35 cellular contexts compared by ENCODE assay signal in the genomic region with DNA sequence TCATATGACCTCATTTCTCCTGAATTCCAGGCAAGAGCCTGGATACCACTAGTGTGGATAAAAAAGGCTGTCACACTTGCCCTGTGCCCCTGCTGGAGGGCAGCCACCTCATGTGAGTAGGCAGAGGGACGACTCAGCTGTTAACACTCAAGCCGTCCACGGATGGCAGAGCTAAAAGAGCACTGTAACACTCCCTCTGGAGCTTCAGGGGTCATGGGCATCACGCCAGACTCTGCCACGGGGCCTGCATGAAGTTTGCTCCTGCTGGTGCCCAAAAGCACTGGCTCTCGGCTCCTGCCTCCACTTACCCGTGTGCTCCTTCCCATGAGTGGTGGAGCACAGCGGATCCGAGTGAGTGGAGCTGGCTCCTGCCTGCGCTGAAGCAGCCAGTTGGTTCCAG.
"Had no signal": no experiment of that assay in that cellular context is flagged by ENCODE, and none has a peak within 500 bp of the region (broad histone marks: within the 10 kb centered on the region; RNA-seq: fewer than 3 reads in every experiment).

No MANE protein-coding gene starts in this region.

- H3K4me3 ChIP-seq: adrenal gland, breast epithelium, cardiac muscle cell, coronary artery, dorsolateral prefrontal cortex had no signal

- H3K27ac Mint-ChIP-seq: activated B cell treated with CpG ODN at 0.5 μM for 24 hours; activated CD8-positive, alpha-beta T cell treated with anti-CD3 and anti-CD28 coated beads for 36 hours; activated naive CD8-positive, alpha-beta T cell; activated naive CD8-positive, alpha-beta T cell treated with anti-CD3 and anti-CD28 coated beads, Interleukin-2, amount 50 U/mL, for 24 hours; activated T-helper 17 cell treated with anti-CD3 and anti-CD28 coated beads, Interleukin-2, amount 50 U/mL, for 72 hours; brain; dendritic cell treated with granulocyte-macrophage colony-stimulating factor and Interleukin-4, amounts not matched to agents 40 ng/mL and 50 ng/mL, for 4 days; endodermal cell; T-helper 17 cell; T-helper 2 cell treated with Interferon-gamma antibody and Interleukin-4, amounts not matched to agents 5 μg/mL and 100 μg/mL, for 36 hours had no signal

- H3K4me1 ChIP-seq: adrenal gland, breast epithelium had no signal

- H3K4me1 Mint-ChIP-seq: activated B cell treated with CpG ODN at 0.5 μM for 24 hours; activated naive CD8-positive, alpha-beta T cell treated with anti-CD3 and anti-CD28 coated beads, Interleukin-2, amount 50 U/mL, for 24 hours; activated T-helper 17 cell treated with anti-CD3 and anti-CD28 coated beads, Interleukin-2, amount 50 U/mL, for 72 hours; endodermal cell; T-helper 17 cell had no signal

- H3K36me3 ChIP-seq: adrenal gland, breast epithelium, cardiac muscle cell, WERI-Rb-1 had no signal

- ATAC-seq: activated CD4-positive, CD25-positive, alpha-beta regulatory T cell treated with anti-CD3 and anti-CD28 coated beads, Interleukin-2, amount 50 U/mL, for 24 hours; activated CD8-positive, alpha-beta T cell treated with anti-CD3 and anti-CD28 coated beads for 36 hours; activated naive CD8-positive, alpha-beta T cell treated with anti-CD3 and anti-CD28 coated beads, Interleukin-2, amount 50 U/mL, for 24 hours; activated T-cell treated with anti-CD3 and anti-CD28 coated beads, Interleukin-2, amount 50 U/mL, for 4 hours; activated T-helper 17 cell treated with anti-CD3 and anti-CD28 coated beads, Interleukin-2, amount 50 U/mL, for 72 hours; esophagus mucosa; T-helper 17 cell had no signal

- H3K4me3 Mint-ChIP-seq: activated B cell treated with CpG ODN at 0.5 μM for 24 hours; activated CD8-positive, alpha-beta T cell treated with anti-CD3 and anti-CD28 coated beads for 36 hours; activated naive CD8-positive, alpha-beta T cell; activated naive CD8-positive, alpha-beta T cell treated with anti-CD3 and anti-CD28 coated beads, Interleukin-2, amount 50 U/mL, for 24 hours; activated T-cell treated with anti-CD3 and anti-CD28 coated beads, Interleukin-2, amount 50 U/mL, for 4 hours; activated T-helper 17 cell treated with anti-CD3 and anti-CD28 coated beads, Interleukin-2, amount 50 U/mL, for 72 hours; brain; dendritic cell treated with granulocyte-macrophage colony-stimulating factor and Interleukin-4, amounts not matched to agents 40 ng/mL and 50 ng/mL, for 4 days; endodermal cell; T-helper 17 cell; T-helper 2 cell treated with Interferon-gamma antibody and Interleukin-4, amounts not matched to agents 5 μg/mL and 100 μg/mL, for 36 hours had no signal

- DNase-seq: activated B cell treated with CpG ODN at 0.5 μM for 24 hours; activated CD4-positive, alpha-beta T cell treated with anti-CD3 and anti-CD28 coated beads for 48 hours; activated CD4-positive, alpha-beta T cell treated with anti-CD3 and anti-CD28 coated beads, Interleukin-2, amount 50 U/mL, for 1 hour; activated CD4-positive, alpha-beta T cell treated with anti-CD3 and anti-CD28 coated beads, Interleukin-2, amount 50 U/mL, for 48 hours; activated CD8-positive, alpha-beta memory T cell treated with anti-CD3 and anti-CD28 coated beads for 24 hours; activated CD8-positive, alpha-beta T cell treated with anti-CD3 and anti-CD28 coated beads for 36 hours; activated effector memory CD4-positive, alpha-beta T cell treated with Interleukin-2 at 50 U/mL for 16 hours; activated gamma-delta T cell treated with Interleukin-2 at 50 U/mL for 16 hours; activated naive CD4-positive, alpha-beta T cell treated with anti-CD3 and anti-CD28 coated beads, Interleukin-2, amount 50 U/mL, for 16 hours; activated naive CD4-positive, alpha-beta T cell treated with Interleukin-2 at 50 U/mL for 16 hours; activated naive CD8-positive, alpha-beta T cell treated with anti-CD3 and anti-CD28 coated beads, Interleukin-2, amount 50 U/mL, for 24 hours; activated T-cell treated with anti-CD3 and anti-CD28 coated beads, Interleukin-2, amount 50 U/mL, for 4 hours; adrenal gland; amygdala; central memory CD4-positive, alpha-beta T cell; cerebellar nuclear complex; effector memory CD4-positive, alpha-beta T cell; endodermal cell; foreskin fibroblast; head of caudate nucleus; T-helper 1 cell; T-helper 17 cell; T1000; WERI-Rb-1 had no signal

- H3K27ac ChIP-seq: adrenal gland, breast epithelium, cardiac muscle cell, coronary artery, dorsolateral prefrontal cortex, WERI-Rb-1 had no signal

- H3K27me3 Mint-ChIP-seq: activated B cell treated with CpG ODN at 0.5 μM for 24 hours; activated CD8-positive, alpha-beta T cell treated with anti-CD3 and anti-CD28 coated beads for 36 hours; activated naive CD8-positive, alpha-beta T cell; activated naive CD8-positive, alpha-beta T cell treated with anti-CD3 and anti-CD28 coated beads, Interleukin-2, amount 50 U/mL, for 24 hours; activated T-helper 17 cell treated with anti-CD3 and anti-CD28 coated beads, Interleukin-2, amount 50 U/mL, for 72 hours; dendritic cell treated with granulocyte-macrophage colony-stimulating factor and Interleukin-4, amounts not matched to agents 40 ng/mL and 50 ng/mL, for 4 days; T-helper 17 cell had no signal

- H3K27me3 ChIP-seq: adrenal gland, breast epithelium, cardiac muscle cell, dorsolateral prefrontal cortex had no signal

- H3K9me3 ChIP-seq: adrenal gland, breast epithelium had no signal

- H3K9me3 Mint-ChIP-seq: activated CD8-positive, alpha-beta T cell treated with anti-CD3 and anti-CD28 coated beads for 36 hours; endodermal cell had no signal

- H3K36me3 Mint-ChIP-seq: activated naive CD8-positive, alpha-beta T cell; brain had no signal
